5 cellular contexts compared by ENCODE assay signal in genomic region chr4:17657849-17658248, GRCh38.
"Had no signal": no experiment of that assay in that cellular context is flagged by ENCODE, and none has a peak within 500 bp of the region (broad histone marks: within the 10 kb centered on the region; RNA-seq: fewer than 3 reads in every experiment).

No MANE protein-coding gene starts in this region.

- ATAC-seq: K562 had no signal

- H3K27ac ChIP-seq: HL-60 had no signal

- DNase-seq: IMR-90, KBM-7 had no signal

- H3K4me3 Mint-ChIP-seq: IgD-negative memory B cell had no signal

- H3K4me1 Mint-ChIP-seq: IgD-negative memory B cell had no signal

- H3K4me3 ChIP-seq: K562 had no signal
